In genomic region chr3:72310028-72310987, GRCh38 we compare ENCODE assay signal across 8 cellular contexts.
DNase-seq lines count a peak whose midpoint lies in the region; ATAC-seq and TF ChIP-seq lines count a peak whose summit lies in the region.

No MANE protein-coding gene starts in this region.

- H3K9me3 Mint-ChIP-seq in neural crest cell, result no peaks in the 10 kb centered on the region

- H3K9ac ChIP-seq in duodenal mucosa (ENCODE audit: low read depth in 1 of 2, low read length in 2 of 2), result no peak overlapping the region

- H3K27me3 ChIP-seq in duodenal mucosa (ENCODE audit: control insufficient read depth in 1 of 2, insufficient read depth in 2 of 2, low read length in 2 of 2), result no peaks in the 10 kb centered on the region
- no peaks in the 10 kb centered on the region for H3K27me3 ChIP-seq in WERI-Rb-1 (ENCODE audit: insufficient read depth, low read depth, severe bottlenecking)

- no peaks in the 10 kb centered on the region for H3K36me3 ChIP-seq in duodenal mucosa (ENCODE audit: control insufficient read depth in 1 of 2, insufficient read depth in 2 of 2, low read length in 2 of 2)
- no peaks in the 10 kb centered on the region for H3K36me3 ChIP-seq in WERI-Rb-1

- no peaks in the 10 kb centered on the region for H3K36me3 Mint-ChIP-seq in neural crest cell (ENCODE audit: low read depth)

- TF ChIP-seq CTCF in neural crest cell (conservative IDR thresholded peaks at IDR 0.05), result no peak
- TF ChIP-seq CTCF in WERI-Rb-1 (IDR thresholded peaks at IDR 0.05; ENCODE audit: low read depth, low read length), result no peak

- peaks cover 6% of the 10 kb centered on the region for H3K27me3 Mint-ChIP-seq in neural crest cell (ENCODE audit: low read depth)

- H3K9me3 ChIP-seq in duodenal mucosa (ENCODE audit: control insufficient read depth in 1 of 2, low read length in 2 of 2) (no peaks in the 10 kb centered on the region), WERI-Rb-1 (ENCODE audit: severe bottlenecking) (no peaks in the 10 kb centered on the region)

- H3K27ac ChIP-seq in duodenal mucosa (ENCODE audit: low read depth, low read length), result no peak overlapping the region
- H3K27ac ChIP-seq in WERI-Rb-1, result no peak overlapping the region

- DNase-seq in DMS79 (lab: John Stamatoyannopoulos, UW) (peak; percentile 13), DMS79 treated with DMSO at 0.1 percent for 48 hours (lab: John Stamatoyannopoulos, UW) (no peak), SHP77 treated with DMSO at 0.1 percent for 48 hours (lab: John Stamatoyannopoulos, UW) (peak; percentile 14), neural crest cell (ENCODE audit: low read depth, low spot score) (no peak), WERI-Rb-1 (no peak)

- H3K4me3 Mint-ChIP-seq in neural crest cell, result no peak overlapping the region

- ATAC-seq in GM21381 (IDR thresholded peaks at IDR 0.05; ENCODE audit: unreplicated experiment) (peak; percentile 93), HG03565 (IDR thresholded peaks at IDR 0.05; ENCODE audit: unreplicated experiment) (peak; percentile 91)

- peaks cover 15% of the 10 kb centered on the region for H3K4me1 Mint-ChIP-seq in neural crest cell

- H3K4me1 ChIP-seq in duodenal mucosa (ENCODE audit: control insufficient read depth in 1 of 2, insufficient read depth in 2 of 2, low read length in 2 of 2), result peaks cover 7 to 11% of the 10 kb centered on the region in 2 donors

- H3K4me3 ChIP-seq in duodenal mucosa (ENCODE audit: low read depth in 1 of 2, low read length in 2 of 2), result peak overlapping the region; percentile 21 to 49
- H3K4me3 ChIP-seq in WERI-Rb-1 (ENCODE audit: low read depth, low read length), result no peak overlapping the region

- peak overlapping the region; percentile 85 for H3K27ac Mint-ChIP-seq in neural crest cell (ENCODE audit: unreplicated experiment)

Comparison
In these comparisons a context has a peak if more than half of its experiments do, and no peak if none do; other contexts are left out.
1. DNase-seq: peak in DMS79 (single experiment) and SHP77 treated with DMSO at 0.1 percent for 48 hours (single experiment); none in DMS79 treated with DMSO at 0.1 percent for 48 hours (single experiment), neural crest cell (single experiment) and WERI-Rb-1 (single experiment).